ENCODE assay signal across 18 cellular contexts in genomic region chrX:10064736-10065135, GRCh38.
DNase-seq lines count a peak whose midpoint lies in the region; ATAC-seq and TF ChIP-seq lines count a peak whose summit lies in the region.
"Had no signal": no experiment of that assay in that cellular context is flagged by ENCODE, and none has a peak within 500 bp of the region (broad histone marks: within the 10 kb centered on the region; RNA-seq: fewer than 3 reads in every experiment).

No MANE protein-coding gene starts in this region.

- TF ChIP-seq POLR2A in thyroid gland (IDR thresholded peaks at IDR 0.05): no peak

- no peaks in the 10 kb centered on the region for H3K27me3 ChIP-seq in thyroid gland
- H3K27me3 ChIP-seq: BLaER1 treated with 17β-estradiol and CSF1 and Interleukin-3, amounts not matched to agents 10 nM and 100 nM; Peyer's patch had no signal

- no peaks in the 10 kb centered on the region for H3K36me3 ChIP-seq in thyroid gland
- H3K36me3 ChIP-seq: Peyer's patch had no signal

- intact Hi-C loops in thyroid gland (cut with DNase I): no loop called here

- ATAC-seq in left lobe of liver (peak; percentile 89), HG02970 (IDR thresholded peaks at IDR 0.05; ENCODE audit: low FRiP score, unreplicated experiment) (no peak)

- H3K27ac ChIP-seq in thyroid gland: peak overlapping the region in 1 of 3 donors; percentile 23
- H3K27ac ChIP-seq: 22Rv1; BLaER1 treated with 17β-estradiol and CSF1 and Interleukin-3, amounts not matched to agents 10 nM and 100 nM; KMS-11; Peyer's patch had no signal

- H3K4me1 ChIP-seq in thyroid gland: peaks cover 0 to 8% of the 10 kb centered on the region in 2 donors
- H3K4me1 ChIP-seq: Peyer's patch had no signal

- H3K9me3 ChIP-seq in thyroid gland: no peaks in the 10 kb centered on the region
- H3K9me3 ChIP-seq: BLaER1 treated with 17β-estradiol and CSF1 and Interleukin-3, amounts not matched to agents 10 nM and 100 nM; Peyer's patch had no signal

- TF ChIP-seq CTCF in thyroid gland (IDR thresholded peaks at IDR 0.05): no peak

- DNase-seq in NCI-H2107 treated with DMSO at 0.1 percent for 48 hours (lab: John Stamatoyannopoulos, UW; ENCODE audit: unreplicated experiment): peak; percentile 5
- DNase-seq in NCI-H2107 (lab: John Stamatoyannopoulos, UW): no peak
- DNase-seq in NCI-H345 treated with DMSO at 0.1 percent for 48 hours (lab: John Stamatoyannopoulos, UW; ENCODE audit: unreplicated experiment): peak; percentile 14
- peak; percentile 55 for DNase-seq in left lobe of liver (ENCODE audit: low spot score)
- DNase-seq in thyroid gland: peak; percentile 77 to 79
- no peak for DNase-seq in AG08396 (ENCODE audit: low spot score)
- DNase-seq in SIG-M5 treated with dmso at 0.1 percent for 504 hours (lab: John Stamatoyannopoulos, UW; ENCODE audit: unreplicated experiment): no peak
- DNase-seq: H7, MM.1S, NCI-H1930, NCI-H226, NCI-H748 treated with DMSO at 0.1 percent for 48 hours, Peyer's patch, SIG-M5 had no signal

- H3K4me3 ChIP-seq in thyroid gland (replicated peaks in 1 of 3): no peak overlapping the region
- H3K4me3 ChIP-seq: BLaER1 treated with 17β-estradiol and CSF1 and Interleukin-3, amounts not matched to agents 10 nM and 100 nM; Peyer's patch had no signal

- 43% methylated on average over 2 of the region's 11 CpGs; no CpG with 5 or more reads in 1 of the 2 donors for WGBS in thyroid gland, 2 donors

Comparison
In these comparisons a context has a peak if more than half of its experiments do, and no peak if none do; other contexts are left out.
1. DNase-seq: peak in NCI-H2107 treated with DMSO at 0.1 percent for 48 hours (single experiment), NCI-H345 treated with DMSO at 0.1 percent for 48 hours (single experiment), left lobe of liver (single experiment) and thyroid gland (2 of 2); none in NCI-H2107 (single experiment), AG08396 (single experiment) and SIG-M5 treated with dmso at 0.1 percent for 504 hours (single experiment).